18 cellular contexts compared by ENCODE assay signal in genomic region chr2:212644195-212644837, GRCh38.
DNase-seq lines count a peak whose midpoint lies in the region; ATAC-seq, FAIRE-seq and TF ChIP-seq lines count a peak whose summit lies in the region.
"Had no signal": no experiment of that assay in that cellular context is flagged by ENCODE, and none has a peak within 500 bp of the region (broad histone marks: within the 10 kb centered on the region; RNA-seq: fewer than 3 reads in every experiment).

No MANE protein-coding gene starts in this region.

- CTCF ChIA-PET in WTC11 (lab: Charles Lee) = no interaction called here

- H3K27me3 ChIP-seq in BE2C (no peaks in the 10 kb centered on the region), GM23338 (ENCODE audit: insufficient read depth) (no peaks in the 10 kb centered on the region), MM.1S (replicated peaks; ENCODE audit: insufficient read depth, low read length) (no peaks in the 10 kb centered on the region)
- H3K27me3 ChIP-seq: BLaER1 had no signal

- peaks cover 5% of the 10 kb centered on the region; the same call in 2 of the 3 replicates for H3K4me1 Mint-ChIP-seq in GM23338
- peaks cover 11% of the 10 kb centered on the region for H3K4me1 Mint-ChIP-seq in WTC11
- H3K4me1 Mint-ChIP-seq: CD14-positive monocyte; CD4-positive, alpha-beta memory T cell had no signal

- H3K27me3 Mint-ChIP-seq in GM23338 (ENCODE audit: insufficient read depth, low read depth, poor library complexity) = no peaks in the 10 kb centered on the region
- no peaks in the 10 kb centered on the region for H3K27me3 Mint-ChIP-seq in WTC11 (ENCODE audit: low read depth)

- POLR2A ChIA-PET in WTC11 (lab: Charles Lee) = interaction anchor here (0.6 kb wide), 1 partner anchor 27 kb away, joined by 3 read pairs; no protein-coding TSS in a partner anchor

- FAIRE-seq in kidney (lab: Jason Lieb, UNC) = no peak
- FAIRE-seq: A204.1 had no signal

- no peak overlapping the region for H3K4me2 ChIP-seq in GM23338
- H3K4me2 ChIP-seq in MM.1S (ENCODE audit: low read depth, low read length) = no peak overlapping the region
- H3K4me2 ChIP-seq: BLaER1 had no signal

- H3K4me3 ChIP-seq in BE2C (ENCODE audit: low read depth, low read length) (no peak overlapping the region), GM23338 (no peak overlapping the region), kidney (ENCODE audit: low read length in 2 of 2) (no peak overlapping the region), MM.1S (ENCODE audit: low read length) (no peak overlapping the region)
- H3K4me3 ChIP-seq: BLaER1, HAP-1 had no signal

- H4K20me1 ChIP-seq in GM23338 (replicated peaks; ENCODE audit: insufficient read depth) (no peaks in the 10 kb centered on the region), MM.1S (ENCODE audit: insufficient read depth, low read length) (no peaks in the 10 kb centered on the region)
- H4K20me1 ChIP-seq: BLaER1 had no signal

- H3K9me3 ChIP-seq in BE2C = no peaks in the 10 kb centered on the region
- H3K9me3 ChIP-seq in kidney (ENCODE audit: control insufficient read depth in 1 of 2, low read length in 2 of 2) = no peaks in the 10 kb centered on the region
- H3K9me3 ChIP-seq in MM.1S (replicated peaks; ENCODE audit: insufficient read depth, low read length) = no peaks in the 10 kb centered on the region
- H3K9me3 ChIP-seq: BLaER1, HAP-1 had no signal

- peak overlapping the region; percentile 40; the same call in 1 of the 2 replicates for H2AFZ ChIP-seq in GM23338
- no peak overlapping the region for H2AFZ ChIP-seq in MM.1S (ENCODE audit: low read length)

- H3K27ac Mint-ChIP-seq in GM23338 (no peak overlapping the region), WTC11 (no peak overlapping the region)
- H3K27ac Mint-ChIP-seq: CD4-positive, alpha-beta memory T cell had no signal

- no peaks in the 10 kb centered on the region for H3K9me2 ChIP-seq in GM23338 (ENCODE audit: insufficient read depth)
- no peaks in the 10 kb centered on the region for H3K9me2 ChIP-seq in MM.1S (replicated peaks; ENCODE audit: insufficient read depth, low read length)

- H3K4me1 ChIP-seq in BE2C = peaks cover 7% of the 10 kb centered on the region; the same call in 1 of the 2 replicates
- H3K4me1 ChIP-seq in GM23338 (ENCODE audit: insufficient read depth) = no peaks in the 10 kb centered on the region
- H3K4me1 ChIP-seq in kidney (ENCODE audit: control insufficient read depth in 1 of 2, insufficient read depth in 1 of 2, low read depth in 1 of 2, low read length in 2 of 2) = no peaks in the 10 kb centered on the region
- no peaks in the 10 kb centered on the region for H3K4me1 ChIP-seq in MM.1S (ENCODE audit: low read length)
- H3K4me1 ChIP-seq: BLaER1, HAP-1 had no signal

- H3K9me3 Mint-ChIP-seq in GM23338 (no peaks in the 10 kb centered on the region), WTC11 (no peaks in the 10 kb centered on the region)

- intact Hi-C loops in kidney (cut with DNase I) = no loop called here

- H3F3A ChIP-seq in GM23338 (replicated peaks; ENCODE audit: low read depth) (no peaks in the 10 kb centered on the region), MM.1S (ENCODE audit: insufficient read depth, low read length) (no peaks in the 10 kb centered on the region)

- DNase-seq in BE2C (peak; percentile 67), GM23338 (ENCODE audit: low spot score) (peak; percentile 1), WTC11 (ENCODE audit: low spot score) (no peak), kidney (peak; percentile 39), RKO (ENCODE audit: low spot score) (no peak), MM.1S (no peak)
- DNase-seq: AML-193; CD4-positive, alpha-beta memory T cell; DMS153; DMS79; GF-D8; KG1 had no signal

- ATAC-seq in GM23338 (peak; percentile 63), WTC11 (peak; percentile 75), HG03039 (IDR thresholded peaks at IDR 0.05; ENCODE audit: unreplicated experiment) (no peak), HG03280 (IDR thresholded peaks at IDR 0.05; ENCODE audit: unreplicated experiment) (no peak)

- H3K36me3 ChIP-seq in BE2C = no peaks in the 10 kb centered on the region
- H3K36me3 ChIP-seq in GM23338 (ENCODE audit: insufficient read depth) = no peaks in the 10 kb centered on the region
- H3K36me3 ChIP-seq in kidney (ENCODE audit: control insufficient read depth in 1 of 2, insufficient read depth in 2 of 2, low read length in 2 of 2) = no peaks in the 10 kb centered on the region
- no peaks in the 10 kb centered on the region for H3K36me3 ChIP-seq in MM.1S (replicated peaks; ENCODE audit: insufficient read depth, low read length)
- H3K36me3 ChIP-seq: BLaER1, HAP-1 had no signal

- H3K36me3 Mint-ChIP-seq in GM23338 (ENCODE audit: low read depth) (no peaks in the 10 kb centered on the region), WTC11 (no peaks in the 10 kb centered on the region)
- H3K36me3 Mint-ChIP-seq: CD14-positive monocyte; CD4-positive, alpha-beta memory T cell had no signal

- TF ChIP-seq CTCF in BE2C (IDR thresholded peaks at IDR 0.05; ENCODE audit: low read depth, low read length) (no peak), GM23338 (conservative IDR thresholded peaks at IDR 0.05; ENCODE audit: low read depth in 2 of 2) (no peak), WTC11 (IDR thresholded peaks at IDR 0.05) (no peak), kidney (IDR thresholded peaks at IDR 0.05; ENCODE audit: borderline replicate concordance, extremely low read depth, insufficient read depth) (no peak), MM.1S (IDR thresholded peaks at IDR 0.05; ENCODE audit: low read length) (no peak)

- H3K9ac ChIP-seq in kidney (ENCODE audit: low read length in 2 of 2) (no peak overlapping the region), MM.1S (ENCODE audit: low read length) (no peak overlapping the region)
- H3K9ac ChIP-seq: BLaER1 had no signal

- no peaks in the 10 kb centered on the region for H3K79me2 ChIP-seq in GM23338 (replicated peaks; ENCODE audit: insufficient read depth)
- H3K79me2 ChIP-seq in MM.1S (ENCODE audit: low read length) = no peaks in the 10 kb centered on the region

- no peak overlapping the region for H3K27ac ChIP-seq in GM23338 (ENCODE audit: low read depth)
- H3K27ac ChIP-seq in kidney (ENCODE audit: low read depth in 2 of 2, low read length in 2 of 2) = no peak overlapping the region
- no peak overlapping the region for H3K27ac ChIP-seq in MM.1S (ENCODE audit: low read length)
- H3K27ac ChIP-seq: BLaER1 had no signal

- H3K4me3 Mint-ChIP-seq in GM23338 = no peak overlapping the region
- no peak overlapping the region for H3K4me3 Mint-ChIP-seq in WTC11
- H3K4me3 Mint-ChIP-seq: CD14-positive monocyte; CD4-positive, alpha-beta memory T cell had no signal

TF ChIP-seq in GM23338, 12 proteins besides CTCF, POLR2A, EP300 and RAD21 (continues in another document):
- TF ChIP-seq EZH2 (IDR thresholded peaks at IDR 0.05; ENCODE audit: low read depth, unreplicated experiment) = no peak
- TF ChIP-seq ETS1 (IDR thresholded peaks at IDR 0.05) = no peak
- TF ChIP-seq EZH2phosphoT487 (IDR thresholded peaks at IDR 0.05; ENCODE audit: unreplicated experiment) = no peak

TF ChIP-seq in WTC11, 78 proteins besides CTCF, POLR2A, EP300 and RAD21 (continues in another document):
- TF ChIP-seq ZNF121 (CRISPR knock-in tag; IDR thresholded peaks at IDR 0.05) = no peak
- TF ChIP-seq ATF6 (CRISPR knock-in tag; IDR thresholded peaks at IDR 0.05) = no peak
- no peak for TF ChIP-seq ZBTB43 (CRISPR knock-in tag; IDR thresholded peaks at IDR 0.05)
- TF ChIP-seq, protein P1, sequence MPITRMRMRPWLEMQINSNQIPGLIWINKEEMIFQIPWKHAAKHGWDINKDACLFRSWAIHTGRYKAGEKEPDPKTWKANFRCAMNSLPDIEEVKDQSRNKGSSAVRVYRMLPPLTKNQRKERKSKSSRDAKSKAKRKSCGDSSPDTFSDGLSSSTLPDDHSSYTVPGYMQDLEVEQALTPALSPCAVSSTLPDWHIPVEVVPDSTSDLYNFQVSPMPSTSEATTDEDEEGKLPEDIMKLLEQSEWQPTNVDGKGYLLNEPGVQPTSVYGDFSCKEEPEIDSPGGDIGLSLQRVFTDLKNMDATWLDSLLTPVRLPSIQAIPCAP (CRISPR knock-in tag; IDR thresholded peaks at IDR 0.05) = no peak
- TF ChIP-seq ETV6 (CRISPR knock-in tag; IDR thresholded peaks at IDR 0.05) = no peak
- no peak for TF ChIP-seq ZNF219 (CRISPR knock-in tag; IDR thresholded peaks at IDR 0.05; ENCODE audit: borderline replicate concordance)
- no peak for TF ChIP-seq NR3C1 (CRISPR knock-in tag; conservative IDR thresholded peaks at IDR 0.05; ENCODE audit: low read depth)
- TF ChIP-seq, protein P2, sequence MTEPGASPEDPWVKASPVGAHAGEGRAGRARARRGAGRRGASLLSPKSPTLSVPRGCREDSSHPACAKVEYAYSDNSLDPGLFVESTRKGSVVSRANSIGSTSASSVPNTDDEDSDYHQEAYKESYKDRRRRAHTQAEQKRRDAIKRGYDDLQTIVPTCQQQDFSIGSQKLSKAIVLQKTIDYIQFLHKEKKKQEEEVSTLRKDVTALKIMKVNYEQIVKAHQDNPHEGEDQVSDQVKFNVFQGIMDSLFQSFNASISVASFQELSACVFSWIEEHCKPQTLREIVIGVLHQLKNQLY (CRISPR knock-in tag; IDR thresholded peaks at IDR 0.05) = no peak
- TF ChIP-seq FOXK1 (CRISPR knock-in tag; IDR thresholded peaks at IDR 0.05) = no peak
- TF ChIP-seq NR1H2 (CRISPR knock-in tag; IDR thresholded peaks at IDR 0.05) = no peak
- no peak for TF ChIP-seq IRF2 (CRISPR knock-in tag; IDR thresholded peaks at IDR 0.05; ENCODE audit: borderline replicate concordance, low read depth)

Comparison
In these comparisons a context has a peak if more than half of its experiments do, and no peak if none do; other contexts are left out.
1. DNase-seq: peak in BE2C (single experiment), GM23338 (single experiment) and kidney (single experiment); none in WTC11 (single experiment), RKO (single experiment) and MM.1S (single experiment).
2. ATAC-seq: peak in GM23338 (single experiment) and WTC11 (single experiment); none in HG03039 (single experiment) and HG03280 (single experiment).